In the genomic region with DNA sequence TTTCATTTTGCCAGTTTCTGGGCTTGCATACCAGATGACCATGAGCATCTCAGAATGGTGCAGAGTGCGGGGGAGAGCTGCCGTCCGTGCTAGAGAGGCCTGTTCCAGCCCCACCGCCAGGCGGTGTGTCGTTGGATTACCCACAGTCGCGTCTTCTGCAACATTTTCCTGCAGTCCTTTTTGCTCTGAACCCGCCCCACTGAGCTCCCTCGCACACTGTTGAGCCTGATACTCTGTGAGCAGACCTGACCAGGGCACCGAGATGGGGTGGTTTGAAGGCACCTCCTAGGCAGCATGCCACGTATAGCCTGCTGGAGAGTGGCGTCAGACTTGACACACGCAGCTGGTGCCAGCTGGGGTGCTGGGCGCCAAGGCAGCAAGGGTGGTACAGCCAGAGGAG, we compare ENCODE assay signal across 27 cellular contexts. TPM values are rescaled to one million over a fixed set of nuclear protein-coding genes. Genes with fewer than 3 reads are reported as not detected.
"Had no signal": no experiment of that assay in that cellular context is flagged by ENCODE, and none has a peak within 500 bp of the region (broad histone marks: within the 10 kb centered on the region; RNA-seq: fewer than 3 reads in every experiment).

No MANE protein-coding gene starts in this region.

- H3K27me3 Mint-ChIP-seq: naive thymus-derived CD4-positive, alpha-beta T cell; progenitor cell of endocrine pancreas; stimulated activated memory B cell treated with anti-CD40 and anti-IgM and Interleukin-4, amounts not matched to agents 10 μg/mL and 1 μg/mL and 100 μg/mL, for 72 hours; stimulated activated naive CD8-positive, alpha-beta T cell treated with anti-CD3 and anti-CD28 coated beads, Interleukin-15, amount 100 ng/mL, for 72 hours had no signal

- H3K27ac Mint-ChIP-seq: natural killer cell; nephron; progenitor cell of endocrine pancreas; stimulated activated memory B cell treated with anti-CD40 and anti-IgM and Interleukin-4, amounts not matched to agents 10 μg/mL and 1 μg/mL and 100 μg/mL, for 72 hours had no signal

- ATAC-seq: naive thymus-derived CD4-positive, alpha-beta T cell; natural killer cell; pancreas; right lobe of liver; stimulated activated memory B cell treated with anti-CD40 and anti-IgM and Interleukin-4, amounts not matched to agents 10 μg/mL and 1 μg/mL and 100 μg/mL, for 72 hours; stimulated activated naive CD8-positive, alpha-beta T cell treated with anti-CD3 and anti-CD28 coated beads, Interleukin-15, amount 100 ng/mL, for 72 hours; stimulated activated naive CD8-positive, alpha-beta T cell treated with anti-CD3 and anti-CD28 coated beads, Interleukin-15, Interleukin-2, amounts not matched to agents 100 U/mL and 50 U/mL, for 24 hours had no signal

- H3K4me1 Mint-ChIP-seq: natural killer cell; nephron; neural crest cell; stimulated activated memory B cell treated with anti-CD40 and anti-IgM and Interleukin-4, amounts not matched to agents 10 μg/mL and 1 μg/mL and 100 μg/mL, for 72 hours; stimulated activated naive CD8-positive, alpha-beta T cell treated with anti-CD3 and anti-CD28 coated beads, Interleukin-15, amount 100 ng/mL, for 72 hours had no signal

- DNase-seq: naive thymus-derived CD4-positive, alpha-beta T cell; natural killer cell; nucleus accumbens; psoas muscle; right cardiac atrium; right lobe of liver; sigmoid colon; small intestine; stimulated activated CD4-positive, alpha-beta T cell treated with anti-CD3 and anti-CD28 coated beads, Interleukin-12 subunit alpha, Interleukin-12 subunit beta, amount 100 ng/mL, for 4 hours; stimulated activated CD4-positive, alpha-beta T cell treated with anti-CD3 and anti-CD28 coated beads, Interleukin-1b, Interleukin-23, amount 100 ng/mL, for 48 hours; stimulated activated CD4-positive, alpha-beta T cell treated with anti-CD3 and anti-CD28 coated beads, Interleukin-4, amount 100 ng/mL, for 1 hour; stimulated activated CD4-positive, alpha-beta T cell treated with anti-CD3 and anti-CD28 coated beads, Interleukin-4, amount 100 ng/mL, for 4 hours; stimulated activated CD8-positive, alpha-beta memory T cell treated with anti-CD3 and anti-CD28 coated beads, Interleukin-4, amount 100 ng/mL, for 48 hours; stimulated activated naive CD4-positive, alpha-beta T cell; stimulated activated naive CD8-positive, alpha-beta T cell treated with anti-CD3 and anti-CD28 coated beads, Interleukin-15, amount 100 ng/mL, for 72 hours; stimulated activated naive CD8-positive, alpha-beta T cell treated with anti-CD3 and anti-CD28 coated beads, Interleukin-15, Interleukin-2, amounts not matched to agents 100 U/mL and 50 U/mL, for 24 hours; substantia nigra; testis; tibial artery; transverse colon; upper lobe of left lung had no signal

- H3K4me3 Mint-ChIP-seq: naive thymus-derived CD4-positive, alpha-beta T cell; natural killer cell; nephron; neural crest cell; stimulated activated memory B cell treated with anti-CD40 and anti-IgM and Interleukin-4, amounts not matched to agents 10 μg/mL and 1 μg/mL and 100 μg/mL, for 72 hours; stimulated activated naive CD8-positive, alpha-beta T cell treated with anti-CD3 and anti-CD28 coated beads, Interleukin-15, amount 100 ng/mL, for 72 hours had no signal

RNA-seq across cellular contexts. Expression of a gene that starts 20.1 kb away (rescaled TPM):
- total RNA-seq: skeletal muscle tissue had no signal
